14 cellular contexts compared by ENCODE assay signal in the genomic region with DNA sequence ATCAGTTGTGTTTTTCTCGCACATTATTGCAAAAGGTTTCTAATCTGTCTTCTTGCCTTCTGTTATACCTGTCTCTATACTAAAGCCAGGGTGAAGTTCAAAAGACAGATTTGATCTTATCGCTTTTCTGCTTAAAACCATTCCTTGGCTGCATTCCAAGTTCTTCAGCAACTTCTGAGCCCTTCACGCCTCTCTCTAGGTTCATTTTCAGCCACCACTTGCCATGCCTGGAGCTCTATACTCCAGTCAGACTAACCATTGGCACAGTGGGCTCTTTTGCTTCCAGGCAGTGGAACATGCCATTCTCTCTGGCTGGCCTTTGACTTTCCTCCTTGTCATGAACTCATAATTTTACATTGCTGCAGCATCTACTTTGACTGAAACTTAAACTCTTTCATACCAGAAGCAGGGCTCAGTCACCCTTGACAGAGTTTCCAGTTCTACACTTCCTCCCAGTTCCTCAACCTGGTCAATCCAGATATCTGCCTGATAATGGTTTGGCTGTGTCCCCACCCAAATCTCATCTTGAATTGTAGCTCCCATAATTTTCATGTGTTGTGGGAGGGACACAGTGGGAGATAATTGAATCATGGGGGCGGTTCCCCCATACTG.
DNase-seq lines count a peak whose midpoint lies in the region; ATAC-seq, FAIRE-seq and TF ChIP-seq lines count a peak whose summit lies in the region.
"Had no signal": no experiment of that assay in that cellular context is flagged by ENCODE, and none has a peak within 500 bp of the region (broad histone marks: within the 10 kb centered on the region; RNA-seq: fewer than 3 reads in every experiment).

No MANE protein-coding gene starts in this region.

- TF ChIP-seq CTCF in K562 (IDR thresholded peaks at IDR 0.05 in 2 of 3, conservative IDR thresholded peaks at IDR 0.05 in 1 of 3; ENCODE audit: insufficient read depth in 2 of 3, low read depth in 1 of 3, low read length in 3 of 3) (no peak), adrenal gland (IDR thresholded peaks at IDR 0.05) (no peak), sigmoid colon (IDR thresholded peaks at IDR 0.05) (no peak)

- CTCF ChIA-PET in K562 (lab: Yijun Ruan, JAX; ENCODE audit: low intra/inter-chr PET ratio), result no interaction called here

- H3K36me3 ChIP-seq in K562 (ENCODE audit: control insufficient read depth, insufficient read depth, low read length), result no peaks in the 10 kb centered on the region
- no peaks in the 10 kb centered on the region for H3K36me3 ChIP-seq in adrenal gland (replicated peaks in 1 of 2)
- H3K36me3 ChIP-seq in sigmoid colon, result peaks cover 0 to 9% (median 0%) of the 10 kb centered on the region in 4 donors

- BruUV-seq in K562 (replicated peaks; lab: Mats Ljungman, UMichigan), result no TSS peak

- POLR2A ChIA-PET in K562 (lab: Yijun Ruan, JAX), result no interaction called here

- peak; percentile 23 for FAIRE-seq in K562 (lab: Jason Lieb, UNC)
- FAIRE-seq: A549, RCC 7860 had no signal

- no peak overlapping the region for H3K4me3 ChIP-seq in K562
- no peak overlapping the region for H3K4me3 ChIP-seq in adrenal gland
- no peak overlapping the region for H3K4me3 ChIP-seq in sigmoid colon
- H3K4me3 ChIP-seq: A549, GM23248 had no signal

- intact Hi-C loops in K562 (cut with micrococcal nuclease) (loop anchor here (5.0 kb wide), 1 partner anchor 116 kb away; a partner anchor contains a TSS), adrenal gland (cut with DNase I) (loop anchor here (5.0 to 10.0 kb wide), 2 partner anchors 446 to 633 kb away; no protein-coding TSS in a partner anchor), sigmoid colon (cut with DNase I) (no loop called here)

- 19% methylated on average over 4 of the region's 4 CpGs for WGBS in K562 (ENCODE audit: insufficient coverage, low coverage, missing lambda C conversion rate)
- WGBS in adrenal gland, 4 donors, result 89 to 95% (median 93%) methylated on average over 4 of the region's 4 CpGs
- 77 to 80% methylated on average over 4 of the region's 4 CpGs for WGBS in sigmoid colon, 2 donors

- TF ChIP-seq RAD21 in K562 (CRISPR knock-in tag; conservative IDR thresholded peaks at IDR 0.05 in 1 of 2, IDR thresholded peaks at IDR 0.05 in 1 of 2), result no peak

- in situ Hi-C loops in K562 (cut with MboI), result no loop called here

- H3K27ac ChIP-seq in K562 (ENCODE audit: extremely low read depth, low read depth, low read length), result no peak overlapping the region
- H3K27ac ChIP-seq in adrenal gland, result no peak overlapping the region
- no peak overlapping the region for H3K27ac ChIP-seq in sigmoid colon
- H3K27ac ChIP-seq: A549, GM23248, VCaP had no signal

- H3K27me3 ChIP-seq in K562 (ENCODE audit: control insufficient read depth in 2 of 2, insufficient read depth in 2 of 2, low read length in 2 of 2) (no peaks in the 10 kb centered on the region), adrenal gland (no peaks in the 10 kb centered on the region), sigmoid colon (no peaks in the 10 kb centered on the region)

- H3K9me1 ChIP-seq in K562 (ENCODE audit: control insufficient read depth, insufficient read depth, low read length), result no peaks in the 10 kb centered on the region

- TF ChIP-seq EP300 in K562 (IDR thresholded peaks at IDR 0.05; ENCODE audit: low read length) (no peak), sigmoid colon (IDR thresholded peaks at IDR 0.05) (no peak)

- peak; percentile 14 for DNase-seq in activated CD4-positive, alpha-beta T cell treated with anti-CD3 and anti-CD28 coated beads for 48 hours
- DNase-seq in activated CD4-positive, alpha-beta T cell treated with anti-CD3 and anti-CD28 coated beads for 4 hours, result no peak
- DNase-seq in K562 (ENCODE audit: extremely low read depth in 1 of 4, low spot score in 3 of 4) (peak in 2 of 4 experiments; percentile 20), KG1 (lab: John Stamatoyannopoulos, UW) (no peak), adrenal gland (no peak), sigmoid colon (no peak)
- DNase-seq: GDM1, GM23248, NCI-H2081 treated with DMSO at 0.1 percent for 48 hours had no signal

- ATAC-seq in GM19043 (IDR thresholded peaks at IDR 0.05; ENCODE audit: low read depth, unreplicated experiment) (peak; percentile 53), HG03095 (IDR thresholded peaks at IDR 0.05; ENCODE audit: unreplicated experiment) (peak; percentile 46), K562 (no peak)
- ATAC-seq: A549 had no signal

- H3K4me1 ChIP-seq in K562 (replicated peaks in 1 of 2; ENCODE audit: control insufficient read depth in 2 of 2, insufficient read depth in 2 of 2, low read length in 2 of 2) (peaks cover 6 to 14% of the 10 kb centered on the region in 2 experiments), adrenal gland (replicated peaks in 1 of 2) (peaks cover 0 to 4% of the 10 kb centered on the region in 2 donors), sigmoid colon (peaks cover 0 to 9% (median 6%) of the 10 kb centered on the region in 4 donors)

- H3K79me2 ChIP-seq in K562 (ENCODE audit: control insufficient read depth, insufficient read depth, low read length), result no peaks in the 10 kb centered on the region

- H3K4me2 ChIP-seq in K562 (ENCODE audit: insufficient read depth, low read length), result no peak overlapping the region

- no peak for TF ChIP-seq POLR2A in K562 (conservative IDR thresholded peaks at IDR 0.05)
- TF ChIP-seq POLR2A in adrenal gland (IDR thresholded peaks at IDR 0.05), result no peak
- no peak for TF ChIP-seq POLR2A in sigmoid colon (IDR thresholded peaks at IDR 0.05)

- no peaks in the 10 kb centered on the region for H4K20me1 ChIP-seq in K562 (replicated peaks; ENCODE audit: control insufficient read depth, insufficient read depth, low read length)

- no peak overlapping the region for H3K9ac ChIP-seq in K562 (ENCODE audit: insufficient read depth in 1 of 2, low read depth in 2 of 2, low read length in 2 of 2)
- H3K9ac ChIP-seq: GM23248 had no signal

- H2AFZ ChIP-seq in K562 (ENCODE audit: low read depth, low read length), result no peak overlapping the region
- H2AFZ ChIP-seq: GM23248 had no signal

- no peaks in the 10 kb centered on the region for H3K9me3 ChIP-seq in K562 (replicated peaks; ENCODE audit: control insufficient read depth, insufficient read depth, low read depth, low read length)
- no peaks in the 10 kb centered on the region for H3K9me3 ChIP-seq in adrenal gland (replicated peaks in 1 of 3)
- H3K9me3 ChIP-seq in sigmoid colon, result no peaks in the 10 kb centered on the region
- H3K9me3 ChIP-seq: A549 had no signal

TF ChIP-seq in K562, 482 proteins besides CTCF, POLR2A, EP300 and RAD21:
- peak; percentile 82 for TF ChIP-seq NFIC (IDR thresholded peaks at IDR 0.05)
- no peak for TF ChIP-seq NBN (IDR thresholded peaks at IDR 0.05; ENCODE audit: low read depth)
- no peak for TF ChIP-seq CBX3 (IDR thresholded peaks at IDR 0.05; ENCODE audit: borderline replicate concordance in 1 of 2, low read length in 2 of 2)
